8 cellular contexts compared by ENCODE assay signal in genomic region chr20:36202891-36203338, GRCh38. TPM values are rescaled to one million over a fixed set of nuclear protein-coding genes. Genes with fewer than 3 reads are reported as not detected.
A peak's percentile ranks its signal among the peaks of the same experiment; 100 is the strongest.
DNase-seq lines count a peak whose midpoint lies in the region; ATAC-seq and TF ChIP-seq lines count a peak whose summit lies in the region.

No MANE protein-coding gene starts in this region.

- intact Hi-C loops in upper lobe of right lung (cut with DNase I) = loop anchor here (10.0 kb wide), 1 partner anchor 242 kb away; no protein-coding TSS in a partner anchor

- peak; percentile 97 for TF ChIP-seq CTCF in upper lobe of right lung (IDR thresholded peaks at IDR 0.05)

- H3K4me1 ChIP-seq in SJSA1 (replicated peaks) (no peaks in the 10 kb centered on the region), trophoblast cell (ENCODE audit: control insufficient read depth in 1 of 2, insufficient read depth in 2 of 2, low read length in 2 of 2) (no peaks in the 10 kb centered on the region), upper lobe of right lung (peaks cover 5% of the 10 kb centered on the region)

- no peak overlapping the region for H3K4me2 ChIP-seq in trophoblast cell (ENCODE audit: low read length)

- H3K4me3 ChIP-seq in SJSA1 (no peak overlapping the region), trophoblast cell (ENCODE audit: low read depth, low read length) (no peak overlapping the region), upper lobe of right lung (no peak overlapping the region)

- no peak overlapping the region for H4K91ac ChIP-seq in trophoblast cell (ENCODE audit: low read depth, low read length)

- no peak overlapping the region for H3K18ac ChIP-seq in trophoblast cell (ENCODE audit: low read length)

- ATAC-seq in upper lobe of right lung = peak; percentile 85
- ATAC-seq in GM21367 (IDR thresholded peaks at IDR 0.05; ENCODE audit: unreplicated experiment) = no peak

- no peak overlapping the region for H3K4ac ChIP-seq in trophoblast cell (ENCODE audit: low read depth, low read length)

- H3K79me2 ChIP-seq in trophoblast cell (ENCODE audit: control insufficient read depth, insufficient read depth, low read length, poor library complexity) = no peaks in the 10 kb centered on the region

- H4K12ac ChIP-seq in trophoblast cell (ENCODE audit: low read depth, low read length) = no peak overlapping the region

- no peak overlapping the region for H2BK120ac ChIP-seq in trophoblast cell (ENCODE audit: insufficient read depth, low read length, poor library complexity)

- WGBS in trophoblast cell (ENCODE audit: extremely low coverage, insufficient coverage, insufficient read length) = no CpG with 5 or more reads among the region's 18 CpGs

- no peaks in the 10 kb centered on the region for H3K79me1 ChIP-seq in trophoblast cell (ENCODE audit: low read length)

- H2AK5ac ChIP-seq in trophoblast cell (ENCODE audit: low read length) = no peak overlapping the region

- DNase-seq in DMS53 (lab: John Stamatoyannopoulos, UW) (peak; percentile 77), Kasumi-1 (lab: John Stamatoyannopoulos, UW) (peak; percentile 44 to 51), SJSA1 (ENCODE audit: low read depth in 1 of 2, low spot score in 2 of 2) (peak; percentile 45 to 64), activated gamma-delta T cell treated with Interleukin-2 at 50 U/mL for 16 hours (peak; percentile 77), globus pallidus (ENCODE audit: low spot score) (peak; percentile 66), trophoblast cell (peak; percentile 37 to 75), upper lobe of right lung (peak; percentile 82)

- H3K27me3 ChIP-seq in SJSA1 (replicated peaks) = no peaks in the 10 kb centered on the region
- no peaks in the 10 kb centered on the region for H3K27me3 ChIP-seq in trophoblast cell (ENCODE audit: insufficient read depth, low read length)
- no peaks in the 10 kb centered on the region for H3K27me3 ChIP-seq in upper lobe of right lung

- H2BK5ac ChIP-seq in trophoblast cell (ENCODE audit: low read depth, low read length, poor library complexity) = no peak overlapping the region

- H3K9me3 ChIP-seq in SJSA1 (replicated peaks) (no peaks in the 10 kb centered on the region), trophoblast cell (ENCODE audit: insufficient read depth, low read depth, low read length) (no peaks in the 10 kb centered on the region), upper lobe of right lung (no peaks in the 10 kb centered on the region)

- H4K8ac ChIP-seq in trophoblast cell (ENCODE audit: low read depth, low read length) = no peak overlapping the region

- H3K36me3 ChIP-seq in SJSA1 = no peaks in the 10 kb centered on the region
- no peaks in the 10 kb centered on the region for H3K36me3 ChIP-seq in trophoblast cell (ENCODE audit: control insufficient read depth in 1 of 2, insufficient read depth in 2 of 2, low read length in 2 of 2)
- peaks cover 24% of the 10 kb centered on the region for H3K36me3 ChIP-seq in upper lobe of right lung

- H2BK12ac ChIP-seq in trophoblast cell (ENCODE audit: low read length) = no peak overlapping the region

- no peak overlapping the region for H3K27ac ChIP-seq in SJSA1
- H3K27ac ChIP-seq in trophoblast cell (ENCODE audit: low read depth, low read length) = no peak overlapping the region
- H3K27ac ChIP-seq in upper lobe of right lung = no peak overlapping the region

- no peak overlapping the region for H3K23ac ChIP-seq in trophoblast cell (ENCODE audit: low read length)

- no peak overlapping the region for H3K14ac ChIP-seq in trophoblast cell (ENCODE audit: low read length)

- H2AFZ ChIP-seq in trophoblast cell (ENCODE audit: insufficient read depth, low read length, poor library complexity) = no peak overlapping the region

- no peak overlapping the region for H3K9ac ChIP-seq in trophoblast cell (ENCODE audit: low read length)

RNA-seq across cellular contexts. Expression of gene AAR2, which starts 33.4 kb away (rescaled TPM):
- 27.7 and 32.0 TPM in 2 replicates for total RNA-seq in SJSA1 (2014; rRNA removed; shearing (Covaris generic))
- polyA plus RNA-seq in trophoblast cell (2013) = 20.8 and 20.9 TPM in 2 replicates
- 24.4 TPM for total RNA-seq in upper lobe of right lung

RNA-seq across cellular contexts. Expression of gene EPB41L1, which starts 48.4 kb away (rescaled TPM):
- total RNA-seq in SJSA1 (2014; rRNA removed; shearing (Covaris generic)) = 3.5 and 4.2 TPM in 2 replicates
- polyA plus RNA-seq in trophoblast cell (2013) = 13.2 and 13.5 TPM in 2 replicates
- total RNA-seq in upper lobe of right lung = 61.4 TPM

Comparison
In these comparisons a context has a peak if more than half of its experiments do, and no peak if none do; other contexts are left out.
1. RNA of gene EPB41L1, which starts 48.4 kb away (total RNA-seq): 61.4 TPM in upper lobe of right lung (single experiment); 3.5 to 4.2 TPM in SJSA1; every median in the first group is over 10 times any median in the second.
2. Peak in every context shown above with its lines, with median percentiles within 50 percentile points of each other: DNase-seq.